ENCODE assay signal across 1 cellular context in genomic region chr1:156795374-156795733, GRCh38.
TF ChIP-seq lines count a peak whose summit lies in the region.

No MANE protein-coding gene starts in this region.

TF ChIP-seq in HepG2, 621 proteins besides CTCF, POLR2A, EP300 and RAD21:
- TF ChIP-seq NR2F2 (IDR thresholded peaks at IDR 0.05; ENCODE audit: borderline replicate concordance, low read depth) (no peak), ZNF687 (CRISPR knock-in tag; IDR thresholded peaks at IDR 0.05) (0 out of 2 replicates have a peak, but pooled peaks have one; percentile 22), SMARCC2 (IDR thresholded peaks at IDR 0.05) (no peak), ZKSCAN8 (CRISPR knock-in tag; IDR thresholded peaks at IDR 0.05; ENCODE audit: borderline replicate concordance) (no peak), ZNF558 (CRISPR knock-in tag; IDR thresholded peaks at IDR 0.05; ENCODE audit: borderline replicate concordance) (no peak), PHF20 (CRISPR knock-in tag; IDR thresholded peaks at IDR 0.05) (no peak), ELF3 (CRISPR knock-in tag; IDR thresholded peaks at IDR 0.05) (no peak), ADNP (CRISPR knock-in tag; IDR thresholded peaks at IDR 0.05) (no peak), ZNF337 (CRISPR knock-in tag; IDR thresholded peaks at IDR 0.05; ENCODE audit: borderline replicate concordance, low read depth) (0 out of 2 replicates have a peak, but pooled peaks have one; percentile 24)
